Comparison of ENCODE assay signal across 3 cellular contexts in genomic region chr1:1533176-1533893, GRCh38. TPM values are rescaled to one million over a fixed set of nuclear protein-coding genes. Genes with fewer than 3 reads are reported as not detected.
"Had no signal": no experiment of that assay in that cellular context is flagged by ENCODE, and none has a peak within 500 bp of the region (broad histone marks: within the 10 kb centered on the region; RNA-seq: fewer than 3 reads in every experiment).

No MANE protein-coding gene starts in this region.

RNA-seq across cellular contexts. Expression of gene TMEM240, which starts 7.1 kb away (rescaled TPM):
- total RNA-seq: activated naive CD4-positive, alpha-beta T cell treated with anti-CD3 and anti-CD28 coated beads for 36 hours; RPMI7951 had no signal
- polyA plus RNA-seq: IgD-negative memory B cell had no signal
